In the genomic region with DNA sequence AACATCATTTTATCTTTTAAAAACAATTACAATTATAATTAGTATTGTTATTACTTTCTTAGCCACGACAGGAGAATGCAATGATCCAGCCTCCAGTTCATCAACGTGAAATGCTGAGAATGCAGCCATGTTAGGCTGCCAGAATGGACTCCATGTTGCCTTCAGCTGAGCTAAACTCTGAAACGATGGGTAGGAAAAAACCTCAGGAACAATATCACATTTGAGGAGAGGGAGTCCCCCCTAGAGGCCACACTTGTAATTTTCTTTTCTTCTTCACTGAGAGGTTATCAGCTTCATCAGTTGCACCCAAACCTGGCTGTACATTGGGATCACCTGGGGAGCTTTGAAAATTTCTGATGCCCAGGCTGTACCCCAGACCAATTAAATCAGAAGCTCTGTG, we compare ENCODE assay signal across 7 cellular contexts. TPM values are rescaled to one million over a fixed set of nuclear protein-coding genes. Genes with fewer than 3 reads are reported as not detected.
DNase-seq lines count a peak whose midpoint lies in the region; ATAC-seq and TF ChIP-seq lines count a peak whose summit lies in the region.

No MANE protein-coding gene starts in this region.

- H3K4me3 Mint-ChIP-seq in brain (no peak overlapping the region), nephron progenitor cell (no peak overlapping the region)
- H3K4me3 Mint-ChIP-seq in activated CD8-positive, alpha-beta T cell treated with anti-CD3 and anti-CD28 coated beads for 36 hours: no peak overlapping the region

- no peak for DNase-seq in GM12864 (ENCODE audit: low read depth)
- DNase-seq in nephron progenitor cell: no peak
- no peak for DNase-seq in activated CD8-positive, alpha-beta T cell treated with anti-CD3 and anti-CD28 coated beads for 36 hours
- no peak for DNase-seq in omental fat pad (ENCODE audit: low spot score)
- DNase-seq in activated effector memory CD4-positive, alpha-beta T cell treated with Interleukin-2 at 50 U/mL for 16 hours: no peak

- H3K27me3 Mint-ChIP-seq in brain (peaks cover 4% of the 10 kb centered on the region), nephron progenitor cell (ENCODE audit: low read depth, poor library complexity) (no peaks in the 10 kb centered on the region)
- H3K27me3 Mint-ChIP-seq in activated CD8-positive, alpha-beta T cell treated with anti-CD3 and anti-CD28 coated beads for 36 hours: peaks cover 2% of the 10 kb centered on the region

- peak; percentile 40 for TF ChIP-seq CTCF in GM12864 (IDR thresholded peaks at IDR 0.05; ENCODE audit: low read depth, low read length, missing control alignments)
- peak; percentile 58 for TF ChIP-seq CTCF in LNCAP (IDR thresholded peaks at IDR 0.05)
- peak; percentile 22 to 35 for TF ChIP-seq CTCF in brain (conservative IDR thresholded peaks at IDR 0.05)
- TF ChIP-seq CTCF in nephron progenitor cell (IDR thresholded peaks at IDR 0.05): peak; percentile 28
- TF ChIP-seq CTCF in activated CD8-positive, alpha-beta T cell treated with anti-CD3 and anti-CD28 coated beads for 36 hours (IDR thresholded peaks at IDR 0.05): no peak
- TF ChIP-seq CTCF in omental fat pad (IDR thresholded peaks at IDR 0.05): no peak

- ATAC-seq in activated CD8-positive, alpha-beta T cell treated with anti-CD3 and anti-CD28 coated beads for 36 hours: no peak
- ATAC-seq in omental fat pad (ENCODE audit: low FRiP score): no peak

- POLR2A ChIA-PET in activated CD8-positive, alpha-beta T cell treated with anti-CD3 and anti-CD28 coated beads for 36 hours (lab: Charles Lee): no interaction called here

- H3K36me3 Mint-ChIP-seq in brain (no peaks in the 10 kb centered on the region), nephron progenitor cell (ENCODE audit: low read depth) (peaks cover 7% of the 10 kb centered on the region)
- H3K36me3 Mint-ChIP-seq in activated CD8-positive, alpha-beta T cell treated with anti-CD3 and anti-CD28 coated beads for 36 hours (ENCODE audit: low read depth): no peaks in the 10 kb centered on the region

- no peak overlapping the region for H3K4me3 ChIP-seq in GM12864 (ENCODE audit: low read depth, low read length)

- H3K27ac Mint-ChIP-seq in brain: no peak overlapping the region
- H3K27ac Mint-ChIP-seq in nephron progenitor cell: no peak overlapping the region
- no peak overlapping the region for H3K27ac Mint-ChIP-seq in activated CD8-positive, alpha-beta T cell treated with anti-CD3 and anti-CD28 coated beads for 36 hours

- H3K4me1 Mint-ChIP-seq in brain (no peaks in the 10 kb centered on the region), nephron progenitor cell (no peaks in the 10 kb centered on the region)
- H3K4me1 Mint-ChIP-seq in activated CD8-positive, alpha-beta T cell treated with anti-CD3 and anti-CD28 coated beads for 36 hours (ENCODE audit: low read depth): no peaks in the 10 kb centered on the region

- CTCF ChIA-PET in activated CD8-positive, alpha-beta T cell treated with anti-CD3 and anti-CD28 coated beads for 36 hours (lab: Charles Lee): interaction anchor here (0.7 to 1.5 kb wide), 5 partner anchors 28 to 382 kb away, joined by 3 to 7 read pairs (median 3); no protein-coding TSS in a partner anchor

- intact Hi-C loops in activated CD8-positive, alpha-beta T cell treated with anti-CD3 and anti-CD28 coated beads for 36 hours (cut with micrococcal nuclease): no loop called here

- H3K9me3 Mint-ChIP-seq in brain: peaks cover 0 to 6% (median 0%) of the 10 kb centered on the region in 5 experiments
- H3K9me3 Mint-ChIP-seq in nephron progenitor cell: peaks cover 11% of the 10 kb centered on the region
- peaks cover 7% of the 10 kb centered on the region for H3K9me3 Mint-ChIP-seq in activated CD8-positive, alpha-beta T cell treated with anti-CD3 and anti-CD28 coated beads for 36 hours

RNA-seq across cellular contexts. Expression of a gene that starts 34.6 kb away (rescaled TPM):
- 5.1 TPM for polyA plus RNA-seq in brain (ENCODE audit: insufficient read depth, low read depth, low replicate concordance)
- 1 to 10 TPM; 1.8 to 2.3 TPM for total RNA-seq in activated CD8-positive, alpha-beta T cell treated with anti-CD3 and anti-CD28 coated beads for 36 hours
- 1 to 10 TPM; 3.5 to 7.0 (median 5.6) TPM for total RNA-seq in omental fat pad

Comparison
In these comparisons a context has a peak if more than half of its experiments do, and no peak if none do; other contexts are left out.
1. CTCF ChIP-seq: peak in GM12864 (single experiment), LNCAP (single experiment), brain (2 of 2) and nephron progenitor cell (single experiment); none in activated CD8-positive, alpha-beta T cell treated with anti-CD3 and anti-CD28 coated beads for 36 hours (single experiment) and omental fat pad (0 of 3).